ENCODE assay signal across 1 cellular context in the genomic region with DNA sequence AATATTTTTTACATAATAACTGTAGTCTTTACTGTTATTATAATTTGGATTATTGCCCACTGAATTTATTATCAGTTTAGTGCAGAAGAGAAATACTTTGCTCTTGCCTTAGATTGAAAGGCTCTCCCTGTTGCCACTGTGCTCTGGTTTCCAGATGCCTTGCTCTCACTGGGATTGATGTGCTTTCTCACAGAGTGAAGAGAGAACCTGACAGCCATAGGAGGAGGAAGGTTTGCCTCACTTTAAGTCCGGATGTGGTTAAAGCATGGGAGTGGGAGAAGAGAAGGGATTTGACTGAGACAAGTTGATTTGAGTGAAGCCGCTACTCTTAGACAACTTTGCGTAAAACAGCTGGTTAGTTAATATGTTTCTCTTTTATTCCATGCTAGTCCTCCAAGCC.
TF ChIP-seq lines count a peak whose summit lies in the region.

No MANE protein-coding gene starts in this region.

TF ChIP-seq in K562, 482 proteins besides CTCF, POLR2A, EP300 and RAD21 (continued from another document):
- TF ChIP-seq HMBOX1 (IDR thresholded peaks at IDR 0.05) (peak; percentile 43; the same call in 1 of the 2 replicates), MEIS2 (IDR thresholded peaks at IDR 0.05; ENCODE audit: partially characterized antibody) (peak; percentile 26), RNF2 (IDR thresholded peaks at IDR 0.05) (no peak), ETV1 (tag; conservative IDR thresholded peaks at IDR 0.05; ENCODE audit: low read depth) (peak; percentile 39; the same call in 1 of the 2 replicates)
